17 cellular contexts compared by ENCODE assay signal in the genomic region with DNA sequence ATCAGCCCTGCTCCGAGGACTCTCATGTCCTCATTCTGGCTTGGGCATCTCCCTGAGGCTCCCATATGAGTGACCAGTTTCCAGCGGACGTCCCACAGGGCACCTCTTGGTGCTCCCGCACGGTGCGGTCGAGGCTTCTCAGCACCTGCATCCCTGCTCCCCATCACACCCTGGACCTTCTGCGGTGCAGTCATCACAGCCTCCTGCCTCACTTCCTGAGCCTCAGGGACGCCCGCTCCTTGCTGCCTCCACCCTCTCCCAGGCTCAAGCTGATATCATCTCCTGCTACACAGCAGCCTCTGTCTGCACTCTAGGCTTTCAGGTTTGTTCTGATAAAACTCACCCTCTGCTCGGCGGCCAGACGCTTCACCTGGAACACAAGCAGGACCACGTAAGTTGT.
DNase-seq lines count a peak whose midpoint lies in the region; TF ChIP-seq lines count a peak whose summit lies in the region.
"Had no signal": no experiment of that assay in that cellular context is flagged by ENCODE, and none has a peak within 500 bp of the region (broad histone marks: within the 10 kb centered on the region; RNA-seq: fewer than 3 reads in every experiment).

No MANE protein-coding gene starts in this region.

- DNase-seq in activated naive CD4-positive, alpha-beta T cell treated with anti-CD3 and anti-CD28 coated beads, Interleukin-2, amount 10 ng/mL, durations not matched to agents 7 days and 5 days = no peak
- DNase-seq in ecto neural progenitor cell (ENCODE audit: low spot score) (peak; percentile 40), posterior vena cava (ENCODE audit: low spot score) (peak; percentile 56), HEK293T (ENCODE audit: extremely low spot score) (no peak), dermis blood vessel endothelial cell (no peak), cardiac septum (ENCODE audit: low spot score) (no peak)
- DNase-seq: ACHN; BE2C; CD8-positive, alpha-beta T cell; COR-L47; DMS153; DMS79 treated with DMSO at 0.1 percent for 48 hours; EL; GM23248; HFFc6 had no signal

- H3K4me3 Mint-ChIP-seq in activated naive CD4-positive, alpha-beta T cell treated with anti-CD3 and anti-CD28 coated beads, Interleukin-2, amount 50 U/mL, for 24 hours = no peak overlapping the region
- no peak overlapping the region for H3K4me3 Mint-ChIP-seq in activated naive CD4-positive, alpha-beta T cell treated with anti-CD3 and anti-CD28 coated beads, Interleukin-2, amount 10 ng/mL, durations not matched to agents 7 days and 5 days
- H3K4me3 Mint-ChIP-seq: CD8-positive, alpha-beta T cell; HFFc6; IgD-negative memory B cell had no signal

- CTCF ChIA-PET in activated naive CD4-positive, alpha-beta T cell treated with anti-CD3 and anti-CD28 coated beads, Interleukin-2, amount 10 ng/mL, durations not matched to agents 7 days and 5 days (lab: Charles Lee) = no interaction called here
- CTCF ChIA-PET in HEK293T (lab: Yijun Ruan, JAX) = no interaction called here

- H3K9me3 Mint-ChIP-seq in activated naive CD4-positive, alpha-beta T cell treated with anti-CD3 and anti-CD28 coated beads, Interleukin-2, amount 50 U/mL, for 24 hours = no peaks in the 10 kb centered on the region
- H3K9me3 Mint-ChIP-seq in activated naive CD4-positive, alpha-beta T cell treated with anti-CD3 and anti-CD28 coated beads, Interleukin-2, amount 10 ng/mL, durations not matched to agents 7 days and 5 days = no peaks in the 10 kb centered on the region
- H3K9me3 Mint-ChIP-seq: CD8-positive, alpha-beta T cell had no signal

- intact Hi-C loops in posterior vena cava (cut with DNase I) = no loop called here
- intact Hi-C loops in cardiac septum (cut with DNase I) = no loop called here

- POLR2A ChIA-PET in HEK293T (lab: Yijun Ruan, JAX) = no interaction called here

- no peaks in the 10 kb centered on the region for H3K4me1 Mint-ChIP-seq in activated naive CD4-positive, alpha-beta T cell treated with anti-CD3 and anti-CD28 coated beads, Interleukin-2, amount 50 U/mL, for 24 hours
- H3K4me1 Mint-ChIP-seq in activated naive CD4-positive, alpha-beta T cell treated with anti-CD3 and anti-CD28 coated beads, Interleukin-2, amount 10 ng/mL, durations not matched to agents 7 days and 5 days = no peaks in the 10 kb centered on the region

- no peaks in the 10 kb centered on the region for H3K36me3 Mint-ChIP-seq in activated naive CD4-positive, alpha-beta T cell treated with anti-CD3 and anti-CD28 coated beads, Interleukin-2, amount 50 U/mL, for 24 hours
- no peaks in the 10 kb centered on the region for H3K36me3 Mint-ChIP-seq in activated naive CD4-positive, alpha-beta T cell treated with anti-CD3 and anti-CD28 coated beads, Interleukin-2, amount 10 ng/mL, durations not matched to agents 7 days and 5 days
- H3K36me3 Mint-ChIP-seq: CD8-positive, alpha-beta T cell; IgD-negative memory B cell had no signal

- H3K27me3 Mint-ChIP-seq in activated naive CD4-positive, alpha-beta T cell treated with anti-CD3 and anti-CD28 coated beads, Interleukin-2, amount 50 U/mL, for 24 hours = peaks cover 6% of the 10 kb centered on the region
- peaks cover 5% of the 10 kb centered on the region for H3K27me3 Mint-ChIP-seq in activated naive CD4-positive, alpha-beta T cell treated with anti-CD3 and anti-CD28 coated beads, Interleukin-2, amount 10 ng/mL, durations not matched to agents 7 days and 5 days

- H3K27ac Mint-ChIP-seq in activated naive CD4-positive, alpha-beta T cell treated with anti-CD3 and anti-CD28 coated beads, Interleukin-2, amount 50 U/mL, for 24 hours = peak overlapping the region; percentile 33
- no peak overlapping the region for H3K27ac Mint-ChIP-seq in activated naive CD4-positive, alpha-beta T cell treated with anti-CD3 and anti-CD28 coated beads, Interleukin-2, amount 10 ng/mL, durations not matched to agents 7 days and 5 days
- H3K27ac Mint-ChIP-seq: CD8-positive, alpha-beta T cell; HFFc6; IgD-negative memory B cell had no signal

TF ChIP-seq in HEK293T, 16 proteins besides CTCF, POLR2A, EP300 and RAD21:
- TF ChIP-seq FOXM1 (IDR thresholded peaks at IDR 0.05; ENCODE audit: borderline replicate concordance) (no peak), BHLHE40 (IDR thresholded peaks at IDR 0.05; ENCODE audit: borderline replicate concordance) (no peak), TARDBP (IDR thresholded peaks at IDR 0.05) (no peak)

Comparison
In these comparisons a context has a peak if more than half of its experiments do, and no peak if none do; other contexts are left out.
1. DNase-seq: peak in ecto neural progenitor cell (single experiment) and posterior vena cava (single experiment); none in activated naive CD4-positive, alpha-beta T cell treated with anti-CD3 and anti-CD28 coated beads, Interleukin-2, amount 10 ng/mL, durations not matched to agents 7 days and 5 days (single experiment), HEK293T (single experiment), dermis blood vessel endothelial cell (single experiment) and cardiac septum (single experiment).